Comparison of ENCODE assay signal across 25 cellular contexts in the genomic region with DNA sequence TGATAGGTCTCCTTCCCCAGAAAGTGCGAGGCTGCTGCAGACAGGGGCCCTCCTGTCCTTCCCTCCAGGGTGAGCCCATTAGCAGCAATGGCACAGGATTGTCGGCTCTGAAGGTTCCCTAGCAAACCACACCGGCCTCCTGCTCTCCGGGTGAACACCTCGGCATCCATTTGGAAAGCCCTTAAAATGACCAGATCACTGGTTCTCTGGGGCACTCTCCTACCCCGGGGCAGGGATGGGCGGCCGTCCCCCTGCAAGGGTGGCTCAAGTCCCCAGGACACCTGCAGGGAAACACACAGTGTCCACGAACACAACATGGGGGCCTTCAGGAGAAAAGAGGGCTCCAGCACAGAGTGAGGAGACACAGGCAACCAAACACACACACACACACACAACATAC.
"Had no signal": no experiment of that assay in that cellular context is flagged by ENCODE, and none has a peak within 500 bp of the region (broad histone marks: within the 10 kb centered on the region; RNA-seq: fewer than 3 reads in every experiment).

No MANE protein-coding gene starts in this region.

- H3K9me3 ChIP-seq: esophagus squamous epithelium, left ventricle myocardium inferior, lower lobe of right lung, pancreas, prostate gland, right lobe of liver, thoracic aorta, transverse colon had no signal

- H3K36me3 ChIP-seq: esophagus squamous epithelium, gastroesophageal sphincter, left ventricle myocardium inferior, lower lobe of right lung, pancreas, prostate gland, right lobe of liver, spleen, thoracic aorta, transverse colon had no signal

- H3K36me3 Mint-ChIP-seq: memory B cell; naive B cell; stimulated activated memory B cell treated with anti-CD40 and anti-IgM and Interleukin-4, amounts not matched to agents 10 μg/mL and 1 μg/mL and 100 μg/mL, for 72 hours had no signal

- H3K9me3 Mint-ChIP-seq: stimulated activated memory B cell treated with anti-CD40 and anti-IgM and Interleukin-4, amounts not matched to agents 10 μg/mL and 1 μg/mL and 100 μg/mL, for 72 hours had no signal

- H3K4me3 ChIP-seq: esophagus squamous epithelium, gastroesophageal sphincter, left ventricle myocardium inferior, lower lobe of right lung, pancreas, prostate gland, right lobe of liver, spleen, thoracic aorta, transverse colon had no signal

- H3K4me1 Mint-ChIP-seq: memory B cell; naive B cell; nephron; stimulated activated memory B cell treated with anti-CD40 and anti-IgM and Interleukin-4, amounts not matched to agents 10 μg/mL and 1 μg/mL and 100 μg/mL, for 72 hours had no signal

- H3K27me3 ChIP-seq: esophagus squamous epithelium, gastroesophageal sphincter, pancreas, right lobe of liver, spleen, transverse colon had no signal

- H3K27me3 Mint-ChIP-seq: dendritic cell treated with granulocyte-macrophage colony-stimulating factor and Interleukin-4, amounts not matched to agents 40 ng/mL and 50 ng/mL, for 4 days; effector memory CD8-positive, alpha-beta T cell; memory B cell; naive B cell; stimulated activated memory B cell treated with anti-CD40 and anti-IgM and Interleukin-4, amounts not matched to agents 10 μg/mL and 1 μg/mL and 100 μg/mL, for 72 hours; stimulated activated naive CD8-positive, alpha-beta T cell treated with anti-CD3 and anti-CD28 coated beads, Interleukin-15, Interleukin-2, amounts not matched to agents 100 ng/mL and 50 ng/mL, for 24 hours had no signal

- H3K27ac ChIP-seq: esophagus squamous epithelium, gastroesophageal sphincter, left ventricle myocardium inferior, lower lobe of right lung, pancreas, prostate gland, right lobe of liver, spleen, thoracic aorta, transverse colon had no signal

- H3K4me1 ChIP-seq: esophagus squamous epithelium, gastroesophageal sphincter, left ventricle myocardium inferior, lower lobe of right lung, pancreas, prostate gland, right lobe of liver, spleen, transverse colon had no signal

- H3K4me3 Mint-ChIP-seq: dendritic cell treated with granulocyte-macrophage colony-stimulating factor and Interleukin-4, amounts not matched to agents 40 ng/mL and 50 ng/mL, for 4 days; effector memory CD8-positive, alpha-beta T cell; memory B cell; naive B cell; nephron; stimulated activated memory B cell treated with anti-CD40 and anti-IgM and Interleukin-4, amounts not matched to agents 10 μg/mL and 1 μg/mL and 100 μg/mL, for 72 hours; stimulated activated naive CD8-positive, alpha-beta T cell treated with anti-CD3 and anti-CD28 coated beads, Interleukin-15, Interleukin-2, amounts not matched to agents 100 ng/mL and 50 ng/mL, for 24 hours had no signal

- H3K27ac Mint-ChIP-seq: dendritic cell treated with granulocyte-macrophage colony-stimulating factor and Interleukin-4, amounts not matched to agents 40 ng/mL and 50 ng/mL, for 4 days; effector memory CD8-positive, alpha-beta T cell; memory B cell; naive B cell; nephron; stimulated activated memory B cell treated with anti-CD40 and anti-IgM and Interleukin-4, amounts not matched to agents 10 μg/mL and 1 μg/mL and 100 μg/mL, for 72 hours; stimulated activated naive CD8-positive, alpha-beta T cell treated with anti-CD3 and anti-CD28 coated beads, Interleukin-15, Interleukin-2, amounts not matched to agents 100 ng/mL and 50 ng/mL, for 24 hours had no signal

- DNase-seq: effector memory CD8-positive, alpha-beta T cell; esophagus squamous epithelium; foreskin fibroblast; glutamatergic neuron; kidney; left cardiac atrium; left ventricle myocardium inferior; lower lobe of right lung; naive B cell; occipital lobe; pancreas; right lobe of liver; spleen; stimulated activated CD4-positive, alpha-beta T cell treated with anti-CD3 and anti-CD28 coated beads, Interleukin-15, amount 100 ng/mL, for 24 hours; stimulated activated CD4-positive, alpha-beta T cell treated with anti-CD3 and anti-CD28 coated beads, Interleukin-1b, Interleukin-23, amount 100 ng/mL, for 48 hours; stimulated activated CD4-positive, alpha-beta T cell treated with anti-CD3 and anti-CD28 coated beads, Interleukin-4, amount 100 ng/mL, for 24 hours; transverse colon had no signal
